In genomic region chr10:71359364-71360046, GRCh38 we compare ENCODE assay signal across 14 cellular contexts. TPM values are rescaled to one million over a fixed set of nuclear protein-coding genes. Genes with fewer than 3 reads are reported as not detected.
DNase-seq lines count a peak whose midpoint lies in the region; ATAC-seq and TF ChIP-seq lines count a peak whose summit lies in the region.
"Had no signal": no experiment of that assay in that cellular context is flagged by ENCODE, and none has a peak within 500 bp of the region (broad histone marks: within the 10 kb centered on the region; RNA-seq: fewer than 3 reads in every experiment).

No MANE protein-coding gene starts in this region.

- H3K36me3 ChIP-seq in left ventricle myocardium inferior (peaks cover 26% of the 10 kb centered on the region), GM23248 (ENCODE audit: low read depth) (no peaks in the 10 kb centered on the region)

- H3K27me3 ChIP-seq in left ventricle myocardium inferior (ENCODE audit: low read depth) (no peaks in the 10 kb centered on the region), GM23248 (replicated peaks; ENCODE audit: insufficient read depth) (no peaks in the 10 kb centered on the region)
- H3K27me3 ChIP-seq: tibial artery had no signal

- TF ChIP-seq CTCF in left ventricle myocardium inferior (IDR thresholded peaks at IDR 0.05; ENCODE audit: borderline replicate concordance) = no peak

- no peaks in the 10 kb centered on the region for H3K36me3 Mint-ChIP-seq in activated naive CD4-positive, alpha-beta T cell treated with anti-CD3 and anti-CD28 coated beads, Interleukin-2, amount 10 ng/mL, durations not matched to agents 7 days and 5 days

- peak; percentile 45 to 67 for DNase-seq in AML-193 (lab: John Stamatoyannopoulos, UW)
- DNase-seq in OCI-M1 (lab: John Stamatoyannopoulos, UW) = peak; percentile 91
- no peak for DNase-seq in left ventricle myocardium inferior
- no peak for DNase-seq in GM23248
- no peak for DNase-seq in NCI-H446 (lab: John Stamatoyannopoulos, UW)
- DNase-seq in activated naive CD4-positive, alpha-beta T cell treated with anti-CD3 and anti-CD28 coated beads, Interleukin-2, amount 10 ng/mL, durations not matched to agents 7 days and 5 days = no peak
- DNase-seq: activated T-cell treated with anti-CD3 and anti-CD28 coated beads, Interleukin-2, amount 50 U/mL, for 24 hours; NCI-H2227 treated with DMSO at 0.1 percent for 48 hours; stimulated activated CD4-positive, alpha-beta T cell treated with anti-CD3 and anti-CD28 coated beads, Interleukin-4, amount 100 ng/mL, for 24 hours; T-helper 2 cell; tibial artery had no signal

- CTCF ChIA-PET in activated naive CD4-positive, alpha-beta T cell treated with anti-CD3 and anti-CD28 coated beads, Interleukin-2, amount 10 ng/mL, durations not matched to agents 7 days and 5 days (lab: Charles Lee) = no interaction called here

- no peak overlapping the region for H3K27ac Mint-ChIP-seq in activated naive CD4-positive, alpha-beta T cell treated with anti-CD3 and anti-CD28 coated beads, Interleukin-2, amount 10 ng/mL, durations not matched to agents 7 days and 5 days
- H3K27ac Mint-ChIP-seq: activated T-cell treated with anti-CD3 and anti-CD28 coated beads, Interleukin-2, amount 50 U/mL, for 24 hours had no signal

- H3K9me2 ChIP-seq in GM23248 (ENCODE audit: insufficient read depth) = no peaks in the 10 kb centered on the region

- no peaks in the 10 kb centered on the region for H3K79me2 ChIP-seq in GM23248 (ENCODE audit: insufficient read depth)

- no peaks in the 10 kb centered on the region for H3K4me1 ChIP-seq in left ventricle myocardium inferior
- H3K4me1 ChIP-seq in GM23248 (ENCODE audit: insufficient read depth) = peaks cover 6% of the 10 kb centered on the region
- H3K4me1 ChIP-seq: tibial artery had no signal

- H3K4me3 ChIP-seq in left ventricle myocardium inferior (no peak overlapping the region), GM23248 (no peak overlapping the region)
- H3K4me3 ChIP-seq: tibial artery had no signal

- no peak overlapping the region for H2AFZ ChIP-seq in GM23248

- 91 to 92% methylated on average over 9 of the region's 9 CpGs for WGBS in GM23248 (ENCODE audit: low coverage in 1 of 2, low lambda C conversion rate in 2 of 2, missing lambda C conversion rate in 2 of 2), 2 experiments

- no peaks in the 10 kb centered on the region for H3K9me3 Mint-ChIP-seq in activated naive CD4-positive, alpha-beta T cell treated with anti-CD3 and anti-CD28 coated beads, Interleukin-2, amount 10 ng/mL, durations not matched to agents 7 days and 5 days
- H3K9me3 Mint-ChIP-seq: activated T-cell treated with anti-CD3 and anti-CD28 coated beads, Interleukin-2, amount 50 U/mL, for 24 hours; neural crest cell had no signal

- H3K27ac ChIP-seq in left ventricle myocardium inferior (replicated peaks) (peak overlapping the region; percentile 59), GM23248 (no peak overlapping the region)
- H3K27ac ChIP-seq: tibial artery had no signal

- no peaks in the 10 kb centered on the region for H3K4me1 Mint-ChIP-seq in activated naive CD4-positive, alpha-beta T cell treated with anti-CD3 and anti-CD28 coated beads, Interleukin-2, amount 10 ng/mL, durations not matched to agents 7 days and 5 days
- H3K4me1 Mint-ChIP-seq: neural crest cell had no signal

- no peaks in the 10 kb centered on the region for H4K20me1 ChIP-seq in GM23248 (ENCODE audit: insufficient read depth)

- H3F3A ChIP-seq in GM23248 (ENCODE audit: insufficient read depth) = peaks cover 8% of the 10 kb centered on the region

- in situ Hi-C loops in GM23248 (cut with MboI) = no loop called here

- no peak overlapping the region for H3K4me2 ChIP-seq in GM23248 (ENCODE audit: unreplicated experiment)

- no peak overlapping the region for H3K9ac ChIP-seq in GM23248

- H3K4me3 Mint-ChIP-seq in activated naive CD4-positive, alpha-beta T cell treated with anti-CD3 and anti-CD28 coated beads, Interleukin-2, amount 10 ng/mL, durations not matched to agents 7 days and 5 days = no peak overlapping the region
- H3K4me3 Mint-ChIP-seq: activated T-cell treated with anti-CD3 and anti-CD28 coated beads, Interleukin-2, amount 50 U/mL, for 24 hours; neural crest cell had no signal

- intact Hi-C loops in left ventricle myocardium inferior (cut with micrococcal nuclease) = no loop called here

- H3K27me3 Mint-ChIP-seq in activated naive CD4-positive, alpha-beta T cell treated with anti-CD3 and anti-CD28 coated beads, Interleukin-2, amount 10 ng/mL, durations not matched to agents 7 days and 5 days = no peaks in the 10 kb centered on the region
- H3K27me3 Mint-ChIP-seq: activated T-cell treated with anti-CD3 and anti-CD28 coated beads, Interleukin-2, amount 50 U/mL, for 24 hours had no signal

- H3K9me3 ChIP-seq in left ventricle myocardium inferior (replicated peaks) (no peaks in the 10 kb centered on the region), GM23248 (ENCODE audit: low read depth) (no peaks in the 10 kb centered on the region)
- H3K9me3 ChIP-seq: tibial artery had no signal

- ATAC-seq in GM21576 (IDR thresholded peaks at IDR 0.05; ENCODE audit: unreplicated experiment) (peak; percentile 52), GM18520 (IDR thresholded peaks at IDR 0.05; ENCODE audit: unreplicated experiment) (no peak)

RNA-seq across cellular contexts. Expression of gene CDH23, which starts 37.2 kb away (rescaled TPM):
- 4.5 TPM for total RNA-seq in left ventricle myocardium inferior
- 0.38 TPM in 1 of 2 replicates, not detected in the other for total RNA-seq in GM23248 (2014; rRNA removed; shearing (Covaris generic))
- 0.08 and 0.09 TPM in 2 replicates for polyA plus RNA-seq in GM23248 (2016; fragmentation: Nextera tagmentation; extraction: Ambion mirVana)

RNA-seq across cellular contexts. Expression of gene SLC29A3, which starts 40.4 kb away (rescaled TPM):
- 1.7 TPM for total RNA-seq in left ventricle myocardium inferior
- 1.9 and 3.0 TPM in 2 replicates for total RNA-seq in GM23248 (2014; rRNA removed; shearing (Covaris generic))
- polyA plus RNA-seq in GM23248 (2016; fragmentation: Nextera tagmentation; extraction: Ambion mirVana) = 7.3 TPM in 2 replicates

Comparison
In these comparisons a context has a peak if more than half of its experiments do, and no peak if none do; other contexts are left out.
1. DNase-seq: peak in AML-193 (2 of 2) and OCI-M1 (single experiment); none in left ventricle myocardium inferior (single experiment), GM23248 (single experiment), NCI-H446 (0 of 2) and activated naive CD4-positive, alpha-beta T cell treated with anti-CD3 and anti-CD28 coated beads, Interleukin-2, amount 10 ng/mL, durations not matched to agents 7 days and 5 days (single experiment).